In the genomic region with DNA sequence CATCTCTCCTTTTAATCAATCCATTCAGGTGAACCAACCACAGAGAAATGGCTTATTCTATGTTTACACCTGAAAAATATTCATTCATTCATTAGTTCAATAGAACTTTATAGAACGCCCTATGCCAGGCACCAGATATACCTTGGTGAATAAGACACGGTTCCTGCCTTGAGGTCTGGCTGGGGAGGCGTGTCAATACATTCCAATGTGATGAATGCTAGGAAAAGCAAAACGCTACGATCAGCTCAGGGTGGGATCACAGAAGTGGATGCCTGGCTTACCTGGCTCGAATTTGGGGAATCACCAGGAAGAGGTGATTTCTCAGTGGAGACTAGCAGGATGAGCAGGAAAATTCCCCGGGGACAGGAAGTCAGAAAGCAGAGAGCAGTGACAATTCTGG, we compare ENCODE assay signal across 15 cellular contexts. TPM values are rescaled to one million over a fixed set of nuclear protein-coding genes. Genes with fewer than 3 reads are reported as not detected.
DNase-seq lines count a peak whose midpoint lies in the region; ATAC-seq, FAIRE-seq and TF ChIP-seq lines count a peak whose summit lies in the region.
"Had no signal": no experiment of that assay in that cellular context is flagged by ENCODE, and none has a peak within 500 bp of the region (broad histone marks: within the 10 kb centered on the region; RNA-seq: fewer than 3 reads in every experiment).

No MANE protein-coding gene starts in this region.

- H3K79me2 ChIP-seq in mesendoderm (ENCODE audit: control insufficient read depth, insufficient read depth, low read length) = no peaks in the 10 kb centered on the region

- H3K23ac ChIP-seq in mesendoderm (ENCODE audit: low read length) = no peak overlapping the region

- H3K18ac ChIP-seq in mesendoderm (ENCODE audit: low read length) = no peak overlapping the region

- no CpG with 5 or more reads among the region's 7 CpGs for WGBS in mesendoderm (ENCODE audit: extremely low coverage, insufficient coverage, low lambda C conversion rate)

- no peak overlapping the region for H2BK15ac ChIP-seq in mesendoderm (replicated peaks; ENCODE audit: low read depth)

- H3K4me2 ChIP-seq in mesendoderm (ENCODE audit: low read length) = no peak overlapping the region

- no peaks in the 10 kb centered on the region for H3K79me1 ChIP-seq in mesendoderm (ENCODE audit: low read length)

- peaks cover 3% of the 10 kb centered on the region for H3K4me1 ChIP-seq in mesendoderm (ENCODE audit: control insufficient read depth, low read depth, low read length)
- H3K4me1 ChIP-seq: left lung, psoas muscle had no signal

- H4K8ac ChIP-seq in mesendoderm (ENCODE audit: low read depth, low read length) = no peak overlapping the region

- no peak overlapping the region for H3K4ac ChIP-seq in mesendoderm (ENCODE audit: low read depth, low read length)

- TF ChIP-seq CTCF in bronchial epithelial cell (IDR thresholded peaks at IDR 0.05; ENCODE audit: insufficient read depth, low read length, severe bottlenecking) = no peak

- H4K5ac ChIP-seq in mesendoderm (ENCODE audit: low read length) = no peak overlapping the region

- H3K4me3 ChIP-seq in bronchial epithelial cell (ENCODE audit: low read depth, low read length) (no peak overlapping the region), mesendoderm (ENCODE audit: low read length) (no peak overlapping the region)
- H3K4me3 ChIP-seq: cardiac muscle cell, left lung had no signal

- peak; percentile 65 for DNase-seq in EL
- DNase-seq in NCI-H69 (lab: John Stamatoyannopoulos, UW) = peak; percentile 25
- peak; percentile 89 for DNase-seq in bronchial epithelial cell (ENCODE audit: low read depth)
- peak; percentile 89 for DNase-seq in mesendoderm
- no peak for DNase-seq in NCI-H524 treated with DMSO at 0.1 percent for 48 hours (lab: John Stamatoyannopoulos, UW)
- DNase-seq in cortex of kidney (lab: John Stamatoyannopoulos, UW) = no peak
- DNase-seq in SIG-M5 (lab: John Stamatoyannopoulos, UW) = no peak
- DNase-seq: NCI-H2107, SW 1271 had no signal

- no peaks in the 10 kb centered on the region for H3K36me3 ChIP-seq in bronchial epithelial cell (ENCODE audit: control insufficient read depth, insufficient read depth, low read length)
- H3K36me3 ChIP-seq in mesendoderm (ENCODE audit: control insufficient read depth, insufficient read depth, low read length) = no peaks in the 10 kb centered on the region
- H3K36me3 ChIP-seq: cardiac muscle cell, left lung had no signal

- H2BK120ac ChIP-seq in mesendoderm (ENCODE audit: low read depth, low read length) = no peak overlapping the region

- no peak overlapping the region for H2AK5ac ChIP-seq in mesendoderm (ENCODE audit: low read length)

- H3K56ac ChIP-seq in mesendoderm (ENCODE audit: low read length) = no peak overlapping the region

- H3K27me3 ChIP-seq in bronchial epithelial cell (ENCODE audit: control insufficient read depth, insufficient read depth, low read length) (no peaks in the 10 kb centered on the region), mesendoderm (ENCODE audit: insufficient read depth, low read length, poor library complexity) (no peaks in the 10 kb centered on the region)
- H3K27me3 ChIP-seq: cardiac muscle cell had no signal

- no peak for FAIRE-seq in bronchial epithelial cell (lab: Jason Lieb, UNC)

- H3K27ac ChIP-seq in mesendoderm (ENCODE audit: low read depth, low read length) = no peak overlapping the region
- H3K27ac ChIP-seq: cardiac muscle cell, left lung, psoas muscle had no signal

- ATAC-seq in GM21360 (IDR thresholded peaks at IDR 0.05; ENCODE audit: unreplicated experiment) = no peak

- H3K9ac ChIP-seq in mesendoderm (ENCODE audit: low read length) = no peak overlapping the region

- no peak overlapping the region for H2BK5ac ChIP-seq in mesendoderm (ENCODE audit: low read length)

RNA-seq across cellular contexts. Expression of a gene that starts 17.5 kb away (rescaled TPM):
- not detected in 2 replicates for total RNA-seq in bronchial epithelial cell
- polyA plus RNA-seq in mesendoderm (2013, experiment 1 of 2) = 0.01 TPM
- 0.01 TPM for polyA plus RNA-seq in mesendoderm (2013, experiment 2 of 2)
- total RNA-seq: activated B cell treated with CpG ODN at 0.5 μM for 24 hours, cardiac muscle cell, left lung had no signal

RNA-seq across cellular contexts. Expression of a gene that starts 48.3 kb away (rescaled TPM):
- total RNA-seq in bronchial epithelial cell = 11.6 and 19.7 TPM in 2 replicates
- polyA plus RNA-seq in mesendoderm (2013, experiment 1 of 2) = 9.4 TPM
- 9.3 TPM for polyA plus RNA-seq in mesendoderm (2013, experiment 2 of 2)

RNA-seq across cellular contexts. Expression of a gene that starts 50.5 kb away (rescaled TPM):
- total RNA-seq in bronchial epithelial cell = not detected in 2 replicates
- not detected for polyA plus RNA-seq in mesendoderm (2013, experiment 1 of 2)
- not detected for polyA plus RNA-seq in mesendoderm (2013, experiment 2 of 2)
- total RNA-seq: cardiac muscle cell, left lung, myocyte, psoas muscle had no signal
- polyA plus RNA-seq: cardiac muscle cell, psoas muscle had no signal

Comparison
In these comparisons a context has a peak if more than half of its experiments do, and no peak if none do; other contexts are left out.
1. DNase-seq: peak in EL (single experiment), NCI-H69 (single experiment), bronchial epithelial cell (single experiment) and mesendoderm (single experiment); none in NCI-H524 treated with DMSO at 0.1 percent for 48 hours (single experiment), cortex of kidney (single experiment) and SIG-M5 (single experiment).